Comparison of ENCODE assay signal across 1 cellular context in the genomic region with DNA sequence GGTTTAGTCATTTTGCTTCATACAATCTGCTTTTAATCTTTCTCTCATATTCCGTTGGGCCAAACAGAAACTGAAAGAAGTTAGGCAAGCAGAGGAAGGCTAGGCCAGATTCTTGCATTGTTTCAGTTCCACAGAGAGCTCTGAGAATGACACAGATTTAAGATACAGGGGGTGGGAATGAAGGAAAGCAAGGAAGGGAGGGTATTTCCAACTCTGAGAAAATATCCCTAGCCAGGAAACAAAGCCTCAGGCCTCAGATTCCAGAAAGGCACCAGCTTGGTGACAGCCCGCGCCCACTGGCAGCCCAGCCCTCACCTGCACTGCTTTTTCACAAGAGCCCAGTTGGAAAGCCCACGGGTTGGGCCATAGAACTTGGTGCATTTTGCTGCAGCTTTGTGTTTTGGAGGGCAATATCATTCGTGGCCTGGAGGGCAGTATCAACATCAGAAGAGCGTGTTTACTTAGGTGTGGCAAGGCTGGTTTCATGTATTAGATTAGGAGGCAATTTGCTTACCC.
A peak's percentile ranks its signal among the peaks of the same experiment; 100 is the strongest.
TF ChIP-seq lines count a peak whose summit lies in the region.

No MANE protein-coding gene starts in this region.

TF ChIP-seq in GM12878, 131 proteins besides CTCF, POLR2A, EP300 and RAD21 (continued from another document and continues in another):
- TF ChIP-seq, protein P1, sequence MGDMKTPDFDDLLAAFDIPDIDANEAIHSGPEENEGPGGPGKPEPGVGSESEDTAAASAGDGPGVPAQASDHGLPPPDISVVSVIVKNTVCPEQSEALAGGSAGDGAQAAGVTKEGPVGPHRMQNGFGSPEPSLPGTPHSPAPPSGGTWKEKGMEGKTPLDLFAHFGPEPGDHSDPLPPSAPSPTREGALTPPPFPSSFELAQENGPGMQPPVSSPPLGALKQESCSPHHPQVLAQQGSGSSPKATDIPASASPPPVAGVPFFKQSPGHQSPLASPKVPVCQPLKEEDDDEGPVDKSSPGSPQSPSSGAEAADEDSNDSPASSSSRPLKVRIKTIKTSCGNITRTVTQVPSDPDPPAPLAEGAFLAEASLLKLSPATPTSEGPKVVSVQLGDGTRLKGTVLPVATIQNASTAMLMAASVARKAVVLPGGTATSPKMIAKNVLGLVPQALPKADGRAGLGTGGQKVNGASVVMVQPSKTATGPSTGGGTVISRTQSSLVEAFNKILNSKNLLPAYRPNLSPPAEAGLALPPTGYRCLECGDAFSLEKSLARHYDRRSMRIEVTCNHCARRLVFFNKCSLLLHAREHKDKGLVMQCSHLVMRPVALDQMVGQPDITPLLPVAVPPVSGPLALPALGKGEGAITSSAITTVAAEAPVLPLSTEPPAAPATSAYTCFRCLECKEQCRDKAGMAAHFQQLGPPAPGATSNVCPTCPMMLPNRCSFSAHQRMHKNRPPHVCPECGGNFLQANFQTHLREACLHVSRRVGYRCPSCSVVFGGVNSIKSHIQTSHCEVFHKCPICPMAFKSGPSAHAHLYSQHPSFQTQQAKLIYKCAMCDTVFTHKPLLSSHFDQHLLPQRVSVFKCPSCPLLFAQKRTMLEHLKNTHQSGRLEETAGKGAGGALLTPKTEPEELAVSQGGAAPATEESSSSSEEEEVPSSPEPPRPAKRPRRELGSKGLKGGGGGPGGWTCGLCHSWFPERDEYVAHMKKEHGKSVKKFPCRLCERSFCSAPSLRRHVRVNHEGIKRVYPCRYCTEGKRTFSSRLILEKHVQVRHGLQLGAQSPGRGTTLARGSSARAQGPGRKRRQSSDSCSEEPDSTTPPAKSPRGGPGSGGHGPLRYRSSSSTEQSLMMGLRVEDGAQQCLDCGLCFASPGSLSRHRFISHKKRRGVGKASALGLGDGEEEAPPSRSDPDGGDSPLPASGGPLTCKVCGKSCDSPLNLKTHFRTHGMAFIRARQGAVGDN (IDR thresholded peaks at IDR 0.05), result no peak
- TF ChIP-seq ZNF207 (IDR thresholded peaks at IDR 0.05; ENCODE audit: borderline replicate concordance), result no peak
- TF ChIP-seq BCL11A (IDR thresholded peaks at IDR 0.05; ENCODE audit: low read depth, low read length), result peak; percentile 69
- TF ChIP-seq JUND (IDR thresholded peaks at IDR 0.05; ENCODE audit: low read depth, low read length), result no peak
- no peak for TF ChIP-seq BHLHE40 (IDR thresholded peaks at IDR 0.05; ENCODE audit: borderline replicate concordance in 1 of 2, low read depth in 2 of 2, low read length in 1 of 2)
- TF ChIP-seq GABPA (IDR thresholded peaks at IDR 0.05; ENCODE audit: low read depth), result no peak
- TF ChIP-seq MEF2A (IDR thresholded peaks at IDR 0.05; ENCODE audit: insufficient read depth, low read depth, low read length), result 0 out of 2 replicates have a peak, but pooled peaks have one; percentile 32
- no peak for TF ChIP-seq SREBF2 (IDR thresholded peaks at IDR 0.05; ENCODE audit: low read length)
- TF ChIP-seq, protein P2, sequence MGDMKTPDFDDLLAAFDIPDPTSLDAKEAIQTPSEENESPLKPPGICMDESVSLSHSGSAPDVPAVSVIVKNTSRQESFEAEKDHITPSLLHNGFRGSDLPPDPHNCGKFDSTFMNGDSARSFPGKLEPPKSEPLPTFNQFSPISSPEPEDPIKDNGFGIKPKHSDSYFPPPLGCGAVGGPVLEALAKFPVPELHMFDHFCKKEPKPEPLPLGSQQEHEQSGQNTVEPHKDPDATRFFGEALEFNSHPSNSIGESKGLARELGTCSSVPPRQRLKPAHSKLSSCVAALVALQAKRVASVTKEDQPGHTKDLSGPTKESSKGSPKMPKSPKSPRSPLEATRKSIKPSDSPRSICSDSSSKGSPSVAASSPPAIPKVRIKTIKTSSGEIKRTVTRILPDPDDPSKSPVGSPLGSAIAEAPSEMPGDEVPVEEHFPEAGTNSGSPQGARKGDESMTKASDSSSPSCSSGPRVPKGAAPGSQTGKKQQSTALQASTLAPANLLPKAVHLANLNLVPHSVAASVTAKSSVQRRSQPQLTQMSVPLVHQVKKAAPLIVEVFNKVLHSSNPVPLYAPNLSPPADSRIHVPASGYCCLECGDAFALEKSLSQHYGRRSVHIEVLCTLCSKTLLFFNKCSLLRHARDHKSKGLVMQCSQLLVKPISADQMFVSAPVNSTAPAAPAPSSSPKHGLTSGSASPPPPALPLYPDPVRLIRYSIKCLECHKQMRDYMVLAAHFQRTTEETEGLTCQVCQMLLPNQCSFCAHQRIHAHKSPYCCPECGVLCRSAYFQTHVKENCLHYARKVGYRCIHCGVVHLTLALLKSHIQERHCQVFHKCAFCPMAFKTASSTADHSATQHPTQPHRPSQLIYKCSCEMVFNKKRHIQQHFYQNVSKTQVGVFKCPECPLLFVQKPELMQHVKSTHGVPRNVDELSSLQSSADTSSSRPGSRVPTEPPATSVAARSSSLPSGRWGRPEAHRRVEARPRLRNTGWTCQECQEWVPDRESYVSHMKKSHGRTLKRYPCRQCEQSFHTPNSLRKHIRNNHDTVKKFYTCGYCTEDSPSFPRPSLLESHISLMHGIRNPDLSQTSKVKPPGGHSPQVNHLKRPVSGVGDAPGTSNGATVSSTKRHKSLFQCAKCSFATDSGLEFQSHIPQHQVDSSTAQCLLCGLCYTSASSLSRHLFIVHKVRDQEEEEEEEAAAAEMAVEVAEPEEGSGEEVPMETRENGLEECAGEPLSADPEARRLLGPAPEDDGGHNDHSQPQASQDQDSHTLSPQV (IDR thresholded peaks at IDR 0.05), result no peak
- peak; percentile 98 for TF ChIP-seq EED (IDR thresholded peaks at IDR 0.05; ENCODE audit: low read depth)
- TF ChIP-seq, protein P3, sequence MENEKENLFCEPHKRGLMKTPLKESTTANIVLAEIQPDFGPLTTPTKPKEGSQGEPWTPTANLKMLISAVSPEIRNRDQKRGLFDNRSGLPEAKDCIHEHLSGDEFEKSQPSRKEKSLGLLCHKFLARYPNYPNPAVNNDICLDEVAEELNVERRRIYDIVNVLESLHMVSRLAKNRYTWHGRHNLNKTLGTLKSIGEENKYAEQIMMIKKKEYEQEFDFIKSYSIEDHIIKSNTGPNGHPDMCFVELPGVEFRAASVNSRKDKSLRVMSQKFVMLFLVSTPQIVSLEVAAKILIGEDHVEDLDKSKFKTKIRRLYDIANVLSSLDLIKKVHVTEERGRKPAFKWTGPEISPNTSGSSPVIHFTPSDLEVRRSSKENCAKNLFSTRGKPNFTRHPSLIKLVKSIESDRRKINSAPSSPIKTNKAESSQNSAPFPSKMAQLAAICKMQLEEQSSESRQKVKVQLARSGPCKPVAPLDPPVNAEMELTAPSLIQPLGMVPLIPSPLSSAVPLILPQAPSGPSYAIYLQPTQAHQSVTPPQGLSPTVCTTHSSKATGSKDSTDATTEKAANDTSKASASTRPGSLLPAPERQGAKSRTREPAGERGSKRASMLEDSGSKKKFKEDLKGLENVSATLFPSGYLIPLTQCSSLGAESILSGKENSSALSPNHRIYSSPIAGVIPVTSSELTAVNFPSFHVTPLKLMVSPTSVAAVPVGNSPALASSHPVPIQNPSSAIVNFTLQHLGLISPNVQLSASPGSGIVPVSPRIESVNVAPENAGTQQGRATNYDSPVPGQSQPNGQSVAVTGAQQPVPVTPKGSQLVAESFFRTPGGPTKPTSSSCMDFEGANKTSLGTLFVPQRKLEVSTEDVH (IDR thresholded peaks at IDR 0.05; ENCODE audit: low read depth, partially characterized antibody), result no peak
- TF ChIP-seq BACH1 (IDR thresholded peaks at IDR 0.05; ENCODE audit: borderline replicate concordance), result no peak
- TF ChIP-seq ZNF217 (IDR thresholded peaks at IDR 0.05), result no peak
- no peak; the same call in 1 of the 2 replicates for TF ChIP-seq PAX5 (IDR thresholded peaks at IDR 0.05; ENCODE audit: borderline replicate concordance, low read depth, low read length)
- TF ChIP-seq SREBF1 (IDR thresholded peaks at IDR 0.05; ENCODE audit: low read length), result no peak
- TF ChIP-seq, protein P4, sequence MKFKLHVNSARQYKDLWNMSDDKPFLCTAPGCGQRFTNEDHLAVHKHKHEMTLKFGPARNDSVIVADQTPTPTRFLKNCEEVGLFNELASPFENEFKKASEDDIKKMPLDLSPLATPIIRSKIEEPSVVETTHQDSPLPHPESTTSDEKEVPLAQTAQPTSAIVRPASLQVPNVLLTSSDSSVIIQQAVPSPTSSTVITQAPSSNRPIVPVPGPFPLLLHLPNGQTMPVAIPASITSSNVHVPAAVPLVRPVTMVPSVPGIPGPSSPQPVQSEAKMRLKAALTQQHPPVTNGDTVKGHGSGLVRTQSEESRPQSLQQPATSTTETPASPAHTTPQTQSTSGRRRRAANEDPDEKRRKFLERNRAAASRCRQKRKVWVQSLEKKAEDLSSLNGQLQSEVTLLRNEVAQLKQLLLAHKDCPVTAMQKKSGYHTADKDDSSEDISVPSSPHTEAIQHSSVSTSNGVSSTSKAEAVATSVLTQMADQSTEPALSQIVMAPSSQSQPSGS (IDR thresholded peaks at IDR 0.05; ENCODE audit: low read length), result peak; percentile 59
- TF ChIP-seq, protein P5, sequence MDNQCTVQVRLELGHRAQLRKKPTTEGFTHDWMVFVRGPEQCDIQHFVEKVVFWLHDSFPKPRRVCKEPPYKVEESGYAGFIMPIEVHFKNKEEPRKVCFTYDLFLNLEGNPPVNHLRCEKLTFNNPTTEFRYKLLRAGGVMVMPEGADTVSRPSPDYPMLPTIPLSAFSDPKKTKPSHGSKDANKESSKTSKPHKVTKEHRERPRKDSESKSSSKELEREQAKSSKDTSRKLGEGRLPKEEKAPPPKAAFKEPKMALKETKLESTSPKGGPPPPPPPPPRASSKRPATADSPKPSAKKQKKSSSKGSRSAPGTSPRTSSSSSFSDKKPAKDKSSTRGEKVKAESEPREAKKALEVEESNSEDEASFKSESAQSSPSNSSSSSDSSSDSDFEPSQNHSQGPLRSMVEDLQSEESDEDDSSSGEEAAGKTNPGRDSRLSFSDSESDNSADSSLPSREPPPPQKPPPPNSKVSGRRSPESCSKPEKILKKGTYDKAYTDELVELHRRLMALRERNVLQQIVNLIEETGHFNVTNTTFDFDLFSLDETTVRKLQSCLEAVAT (IDR thresholded peaks at IDR 0.05), result 0 out of 2 replicates have a peak, but pooled peaks have one; percentile 24
- TF ChIP-seq SUZ12 (IDR thresholded peaks at IDR 0.05; ENCODE audit: unreplicated experiment), result no peak
- TF ChIP-seq FOXK2 (IDR thresholded peaks at IDR 0.05), result no peak
- TF ChIP-seq GATAD2B (conservative IDR thresholded peaks at IDR 0.05; ENCODE audit: low read depth), result 0 out of 2 replicates have a peak, but pooled peaks have one; percentile 35
- TF ChIP-seq KDM1A (IDR thresholded peaks at IDR 0.05; ENCODE audit: borderline replicate concordance), result no peak
- no peak for TF ChIP-seq POU2F2 (IDR thresholded peaks at IDR 0.05; ENCODE audit: borderline replicate concordance, low read depth, low read length)
- no peak for TF ChIP-seq HDAC2 (IDR thresholded peaks at IDR 0.05)
- TF ChIP-seq YY1 (IDR thresholded peaks at IDR 0.05; ENCODE audit: low read depth, low read length), result no peak
- TF ChIP-seq, protein P6, sequence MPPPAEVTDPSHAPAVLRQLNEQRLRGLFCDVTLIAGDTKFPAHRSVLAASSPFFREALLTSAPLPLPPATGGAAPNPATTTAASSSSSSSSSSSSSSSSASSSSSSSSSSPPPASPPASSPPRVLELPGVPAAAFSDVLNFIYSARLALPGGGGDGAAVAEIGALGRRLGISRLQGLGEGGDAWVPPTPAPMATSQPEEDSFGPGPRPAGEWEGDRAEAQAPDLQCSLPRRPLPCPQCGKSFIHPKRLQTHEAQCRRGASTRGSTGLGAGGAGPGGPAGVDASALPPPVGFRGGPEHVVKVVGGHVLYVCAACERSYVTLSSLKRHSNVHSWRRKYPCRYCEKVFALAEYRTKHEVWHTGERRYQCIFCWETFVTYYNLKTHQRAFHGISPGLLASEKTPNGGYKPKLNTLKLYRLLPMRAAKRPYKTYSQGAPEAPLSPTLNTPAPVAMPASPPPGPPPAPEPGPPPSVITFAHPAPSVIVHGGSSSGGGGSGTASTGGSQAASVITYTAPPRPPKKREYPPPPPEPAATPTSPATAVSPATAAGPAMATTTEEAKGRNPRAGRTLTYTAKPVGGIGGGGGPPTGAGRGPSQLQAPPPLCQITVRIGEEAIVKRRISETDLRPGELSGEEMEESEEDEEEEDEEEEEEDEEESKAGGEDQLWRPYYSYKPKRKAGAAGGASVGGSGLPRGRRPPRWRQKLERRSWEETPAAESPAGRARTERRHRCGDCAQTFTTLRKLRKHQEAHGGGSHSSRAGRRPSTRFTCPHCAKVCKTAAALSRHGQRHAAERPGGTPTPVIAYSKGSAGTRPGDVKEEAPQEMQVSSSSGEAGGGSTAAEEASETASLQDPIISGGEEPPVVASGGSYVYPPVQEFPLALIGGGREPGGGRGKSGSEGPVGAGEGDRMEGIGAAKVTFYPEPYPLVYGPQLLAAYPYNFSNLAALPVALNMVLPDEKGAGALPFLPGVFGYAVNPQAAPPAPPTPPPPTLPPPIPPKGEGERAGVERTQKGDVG (CRISPR knock-in tag; IDR thresholded peaks at IDR 0.05), result no peak
- 0 out of 2 replicates have a peak, but pooled peaks have one; percentile 24 for TF ChIP-seq MTA2 (IDR thresholded peaks at IDR 0.05; ENCODE audit: low read depth)
- no peak for TF ChIP-seq POLR2AphosphoS5 (IDR thresholded peaks at IDR 0.05; ENCODE audit: low read length)
- no peak for TF ChIP-seq ZBED1 (IDR thresholded peaks at IDR 0.05; ENCODE audit: borderline replicate concordance)
- TF ChIP-seq, protein P7, sequence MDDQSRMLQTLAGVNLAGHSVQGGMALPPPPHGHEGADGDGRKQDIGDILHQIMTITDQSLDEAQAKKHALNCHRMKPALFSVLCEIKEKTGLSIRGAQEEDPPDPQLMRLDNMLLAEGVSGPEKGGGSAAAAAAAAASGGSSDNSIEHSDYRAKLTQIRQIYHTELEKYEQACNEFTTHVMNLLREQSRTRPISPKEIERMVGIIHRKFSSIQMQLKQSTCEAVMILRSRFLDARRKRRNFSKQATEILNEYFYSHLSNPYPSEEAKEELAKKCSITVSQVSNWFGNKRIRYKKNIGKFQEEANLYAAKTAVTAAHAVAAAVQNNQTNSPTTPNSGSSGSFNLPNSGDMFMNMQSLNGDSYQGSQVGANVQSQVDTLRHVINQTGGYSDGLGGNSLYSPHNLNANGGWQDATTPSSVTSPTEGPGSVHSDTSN (IDR thresholded peaks at IDR 0.05; ENCODE audit: insufficient replicate concordance, low read depth, low read length), result no peak
- no peak for TF ChIP-seq YBX1 (IDR thresholded peaks at IDR 0.05)
- TF ChIP-seq IRF4 (IDR thresholded peaks at IDR 0.05; ENCODE audit: low read depth, low read length), result peak; percentile 80
- TF ChIP-seq FOS (IDR thresholded peaks at IDR 0.05; ENCODE audit: borderline replicate concordance, extremely low read depth, insufficient read length), result no peak
